In the genomic region with DNA sequence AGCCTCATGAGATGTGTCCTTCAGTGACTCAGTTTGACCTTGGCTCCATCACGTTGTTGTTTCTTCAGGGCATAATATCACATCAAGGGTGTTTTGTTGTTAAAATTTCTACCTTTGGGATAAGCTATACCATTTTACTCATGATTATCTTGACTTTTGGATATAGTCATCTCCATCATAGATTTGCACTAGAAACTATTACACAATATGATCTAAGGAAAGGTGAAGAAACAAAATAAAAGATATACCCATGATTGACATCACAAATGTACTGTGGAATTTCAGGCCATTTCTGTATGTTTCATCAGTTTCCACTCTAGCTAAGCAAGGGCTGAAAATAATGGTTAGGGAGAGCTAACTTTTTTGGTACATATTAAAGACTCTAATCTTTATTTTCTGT, we compare ENCODE assay signal across 20 cellular contexts.
"Had no signal": no experiment of that assay in that cellular context is flagged by ENCODE, and none has a peak within 500 bp of the region (broad histone marks: within the 10 kb centered on the region; RNA-seq: fewer than 3 reads in every experiment).

No MANE protein-coding gene starts in this region.

- H3K4me2 ChIP-seq: KMS-11, SK-N-SH had no signal

- H3K9me3 ChIP-seq: SK-N-SH had no signal

- H3K27ac ChIP-seq: HL-60 had no signal

- DNase-seq: Kasumi-1, MM.1S, NCI-H1092 treated with DMSO at 0.1 percent for 48 hours, NCI-H1436 treated with DMSO at 0.1 percent for 48 hours, NCI-H1694, NCI-H187 treated with DMSO at 0.1 percent for 48 hours, NCI-H2029 treated with DMSO at 0.1 percent for 48 hours, NCI-H2171 treated with DMSO at 0.1 percent for 48 hours, NCI-H524, NCI-H526 treated with DMSO at 0.1 percent for 48 hours, NCI-H748 treated with DMSO at 0.1 percent for 48 hours, Right ventricle myocardium superior, RPMI8226, SIG-M5, SK-N-SH, SW 1271 had no signal

- H3K9ac ChIP-seq: KMS-11, SK-N-SH had no signal

- FAIRE-seq: HTR-8/SVneo, RCC 7860 had no signal
